In the genomic region with DNA sequence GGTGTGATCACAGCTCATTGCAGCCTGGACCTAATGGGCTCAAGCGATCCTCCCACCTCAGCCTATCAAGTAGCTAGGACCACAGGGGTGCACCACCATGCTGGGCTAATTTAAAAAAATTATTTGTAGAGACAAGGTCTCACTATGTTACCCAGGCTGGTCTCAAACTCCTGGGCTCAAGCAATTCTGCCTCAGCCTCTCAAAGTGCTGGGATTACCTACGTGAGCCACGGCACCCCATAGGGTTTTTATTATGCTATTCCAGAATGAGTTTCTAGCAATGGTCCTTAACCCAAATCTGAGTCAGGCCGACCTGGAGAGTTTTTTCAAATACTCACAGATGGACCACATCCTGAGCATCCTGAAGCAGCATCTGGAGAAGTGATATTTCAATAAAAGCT, we compare ENCODE assay signal across 2 cellular contexts.
TF ChIP-seq lines count a peak whose summit lies in the region.

No MANE protein-coding gene starts in this region.

TF ChIP-seq in GM23338, 12 proteins besides CTCF, POLR2A, EP300 and RAD21:
- TF ChIP-seq, protein P1, sequence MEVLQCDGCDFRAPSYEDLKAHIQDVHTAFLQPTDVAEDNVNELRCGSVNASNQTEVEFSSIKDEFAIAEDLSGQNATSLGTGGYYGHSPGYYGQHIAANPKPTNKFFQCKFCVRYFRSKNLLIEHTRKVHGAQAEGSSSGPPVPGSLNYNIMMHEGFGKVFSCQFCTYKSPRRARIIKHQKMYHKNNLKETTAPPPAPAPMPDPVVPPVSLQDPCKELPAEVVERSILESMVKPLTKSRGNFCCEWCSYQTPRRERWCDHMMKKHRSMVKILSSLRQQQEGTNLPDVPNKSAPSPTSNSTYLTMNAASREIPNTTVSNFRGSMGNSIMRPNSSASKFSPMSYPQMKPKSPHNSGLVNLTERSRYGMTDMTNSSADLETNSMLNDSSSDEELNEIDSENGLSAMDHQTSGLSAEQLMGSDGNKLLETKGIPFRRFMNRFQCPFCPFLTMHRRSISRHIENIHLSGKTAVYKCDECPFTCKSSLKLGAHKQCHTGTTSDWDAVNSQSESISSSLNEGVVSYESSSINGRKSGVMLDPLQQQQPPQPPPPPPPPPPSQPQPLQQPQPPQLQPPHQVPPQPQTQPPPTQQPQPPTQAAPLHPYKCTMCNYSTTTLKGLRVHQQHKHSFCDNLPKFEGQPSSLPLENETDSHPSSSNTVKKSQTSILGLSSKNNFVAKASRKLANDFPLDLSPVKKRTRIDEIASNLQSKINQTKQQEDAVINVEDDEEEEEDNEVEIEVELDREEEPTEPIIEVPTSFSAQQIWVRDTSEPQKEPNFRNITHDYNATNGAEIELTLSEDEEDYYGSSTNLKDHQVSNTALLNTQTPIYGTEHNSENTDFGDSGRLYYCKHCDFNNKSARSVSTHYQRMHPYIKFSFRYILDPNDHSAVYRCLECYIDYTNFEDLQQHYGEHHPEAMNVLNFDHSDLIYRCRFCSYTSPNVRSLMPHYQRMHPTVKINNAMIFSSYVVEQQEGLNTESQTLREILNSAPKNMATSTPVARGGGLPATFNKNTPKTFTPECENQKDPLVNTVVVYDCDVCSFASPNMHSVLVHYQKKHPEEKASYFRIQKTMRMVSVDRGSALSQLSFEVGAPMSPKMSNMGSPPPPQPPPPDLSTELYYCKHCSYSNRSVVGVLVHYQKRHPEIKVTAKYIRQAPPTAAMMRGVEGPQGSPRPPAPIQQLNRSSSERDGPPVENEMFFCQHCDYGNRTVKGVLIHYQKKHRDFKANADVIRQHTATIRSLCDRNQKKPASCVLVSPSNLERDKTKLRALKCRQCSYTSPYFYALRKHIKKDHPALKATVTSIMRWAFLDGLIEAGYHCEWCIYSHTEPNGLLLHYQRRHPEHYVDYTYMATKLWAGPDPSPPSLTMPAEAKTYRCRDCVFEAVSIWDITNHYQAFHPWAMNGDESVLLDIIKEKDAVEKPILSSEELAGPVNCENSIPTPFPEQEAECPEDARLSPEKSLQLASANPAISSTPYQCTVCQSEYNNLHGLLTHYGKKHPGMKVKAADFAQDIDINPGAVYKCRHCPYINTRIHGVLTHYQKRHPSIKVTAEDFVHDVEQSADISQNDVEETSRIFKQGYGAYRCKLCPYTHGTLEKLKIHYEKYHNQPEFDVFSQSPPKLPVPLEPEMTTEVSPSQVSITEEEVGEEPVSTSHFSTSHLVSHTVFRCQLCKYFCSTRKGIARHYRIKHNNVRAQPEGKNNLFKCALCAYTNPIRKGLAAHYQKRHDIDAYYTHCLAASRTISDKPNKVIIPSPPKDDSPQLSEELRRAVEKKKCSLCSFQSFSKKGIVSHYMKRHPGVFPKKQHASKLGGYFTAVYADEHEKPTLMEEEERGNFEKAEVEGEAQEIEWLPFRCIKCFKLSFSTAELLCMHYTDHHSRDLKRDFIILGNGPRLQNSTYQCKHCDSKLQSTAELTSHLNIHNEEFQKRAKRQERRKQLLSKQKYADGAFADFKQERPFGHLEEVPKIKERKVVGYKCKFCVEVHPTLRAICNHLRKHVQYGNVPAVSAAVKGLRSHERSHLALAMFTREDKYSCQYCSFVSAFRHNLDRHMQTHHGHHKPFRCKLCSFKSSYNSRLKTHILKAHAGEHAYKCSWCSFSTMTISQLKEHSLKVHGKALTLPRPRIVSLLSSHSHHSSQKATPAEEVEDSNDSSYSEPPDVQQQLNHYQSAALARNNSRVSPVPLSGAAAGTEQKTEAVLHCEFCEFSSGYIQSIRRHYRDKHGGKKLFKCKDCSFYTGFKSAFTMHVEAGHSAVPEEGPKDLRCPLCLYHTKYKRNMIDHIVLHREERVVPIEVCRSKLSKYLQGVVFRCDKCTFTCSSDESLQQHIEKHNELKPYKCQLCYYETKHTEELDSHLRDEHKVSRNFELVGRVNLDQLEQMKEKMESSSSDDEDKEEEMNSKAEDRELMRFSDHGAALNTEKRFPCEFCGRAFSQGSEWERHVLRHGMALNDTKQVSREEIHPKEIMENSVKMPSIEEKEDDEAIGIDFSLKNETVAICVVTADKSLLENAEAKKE (CRISPR knock-in tag; IDR thresholded peaks at IDR 0.05) = 0 out of 2 replicates have a peak, but pooled peaks have one; percentile 24
- no peak for TF ChIP-seq EZH2 (IDR thresholded peaks at IDR 0.05; ENCODE audit: low read depth, unreplicated experiment)

TF ChIP-seq in WTC11, 78 proteins besides CTCF, POLR2A, EP300 and RAD21 (continued from another document):
- TF ChIP-seq, protein P2, sequence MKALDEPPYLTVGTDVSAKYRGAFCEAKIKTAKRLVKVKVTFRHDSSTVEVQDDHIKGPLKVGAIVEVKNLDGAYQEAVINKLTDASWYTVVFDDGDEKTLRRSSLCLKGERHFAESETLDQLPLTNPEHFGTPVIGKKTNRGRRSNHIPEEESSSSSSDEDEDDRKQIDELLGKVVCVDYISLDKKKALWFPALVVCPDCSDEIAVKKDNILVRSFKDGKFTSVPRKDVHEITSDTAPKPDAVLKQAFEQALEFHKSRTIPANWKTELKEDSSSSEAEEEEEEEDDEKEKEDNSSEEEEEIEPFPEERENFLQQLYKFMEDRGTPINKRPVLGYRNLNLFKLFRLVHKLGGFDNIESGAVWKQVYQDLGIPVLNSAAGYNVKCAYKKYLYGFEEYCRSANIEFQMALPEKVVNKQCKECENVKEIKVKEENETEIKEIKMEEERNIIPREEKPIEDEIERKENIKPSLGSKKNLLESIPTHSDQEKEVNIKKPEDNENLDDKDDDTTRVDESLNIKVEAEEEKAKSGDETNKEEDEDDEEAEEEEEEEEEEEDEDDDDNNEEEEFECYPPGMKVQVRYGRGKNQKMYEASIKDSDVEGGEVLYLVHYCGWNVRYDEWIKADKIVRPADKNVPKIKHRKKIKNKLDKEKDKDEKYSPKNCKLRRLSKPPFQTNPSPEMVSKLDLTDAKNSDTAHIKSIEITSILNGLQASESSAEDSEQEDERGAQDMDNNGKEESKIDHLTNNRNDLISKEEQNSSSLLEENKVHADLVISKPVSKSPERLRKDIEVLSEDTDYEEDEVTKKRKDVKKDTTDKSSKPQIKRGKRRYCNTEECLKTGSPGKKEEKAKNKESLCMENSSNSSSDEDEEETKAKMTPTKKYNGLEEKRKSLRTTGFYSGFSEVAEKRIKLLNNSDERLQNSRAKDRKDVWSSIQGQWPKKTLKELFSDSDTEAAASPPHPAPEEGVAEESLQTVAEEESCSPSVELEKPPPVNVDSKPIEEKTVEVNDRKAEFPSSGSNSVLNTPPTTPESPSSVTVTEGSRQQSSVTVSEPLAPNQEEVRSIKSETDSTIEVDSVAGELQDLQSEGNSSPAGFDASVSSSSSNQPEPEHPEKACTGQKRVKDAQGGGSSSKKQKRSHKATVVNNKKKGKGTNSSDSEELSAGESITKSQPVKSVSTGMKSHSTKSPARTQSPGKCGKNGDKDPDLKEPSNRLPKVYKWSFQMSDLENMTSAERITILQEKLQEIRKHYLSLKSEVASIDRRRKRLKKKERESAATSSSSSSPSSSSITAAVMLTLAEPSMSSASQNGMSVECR (CRISPR knock-in tag; IDR thresholded peaks at IDR 0.05; ENCODE audit: borderline replicate concordance) = no peak
- no peak for TF ChIP-seq SMAD4 (CRISPR knock-in tag; IDR thresholded peaks at IDR 0.05)
- no peak for TF ChIP-seq TP53 (CRISPR knock-in tag; IDR thresholded peaks at IDR 0.05)
- TF ChIP-seq ATF1 (CRISPR knock-in tag; IDR thresholded peaks at IDR 0.05) = no peak
- TF ChIP-seq, protein P3, sequence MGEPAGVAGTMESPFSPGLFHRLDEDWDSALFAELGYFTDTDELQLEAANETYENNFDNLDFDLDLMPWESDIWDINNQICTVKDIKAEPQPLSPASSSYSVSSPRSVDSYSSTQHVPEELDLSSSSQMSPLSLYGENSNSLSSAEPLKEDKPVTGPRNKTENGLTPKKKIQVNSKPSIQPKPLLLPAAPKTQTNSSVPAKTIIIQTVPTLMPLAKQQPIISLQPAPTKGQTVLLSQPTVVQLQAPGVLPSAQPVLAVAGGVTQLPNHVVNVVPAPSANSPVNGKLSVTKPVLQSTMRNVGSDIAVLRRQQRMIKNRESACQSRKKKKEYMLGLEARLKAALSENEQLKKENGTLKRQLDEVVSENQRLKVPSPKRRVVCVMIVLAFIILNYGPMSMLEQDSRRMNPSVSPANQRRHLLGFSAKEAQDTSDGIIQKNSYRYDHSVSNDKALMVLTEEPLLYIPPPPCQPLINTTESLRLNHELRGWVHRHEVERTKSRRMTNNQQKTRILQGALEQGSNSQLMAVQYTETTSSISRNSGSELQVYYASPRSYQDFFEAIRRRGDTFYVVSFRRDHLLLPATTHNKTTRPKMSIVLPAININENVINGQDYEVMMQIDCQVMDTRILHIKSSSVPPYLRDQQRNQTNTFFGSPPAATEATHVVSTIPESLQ (CRISPR knock-in tag; IDR thresholded peaks at IDR 0.05) = no peak
- TF ChIP-seq, protein P4, sequence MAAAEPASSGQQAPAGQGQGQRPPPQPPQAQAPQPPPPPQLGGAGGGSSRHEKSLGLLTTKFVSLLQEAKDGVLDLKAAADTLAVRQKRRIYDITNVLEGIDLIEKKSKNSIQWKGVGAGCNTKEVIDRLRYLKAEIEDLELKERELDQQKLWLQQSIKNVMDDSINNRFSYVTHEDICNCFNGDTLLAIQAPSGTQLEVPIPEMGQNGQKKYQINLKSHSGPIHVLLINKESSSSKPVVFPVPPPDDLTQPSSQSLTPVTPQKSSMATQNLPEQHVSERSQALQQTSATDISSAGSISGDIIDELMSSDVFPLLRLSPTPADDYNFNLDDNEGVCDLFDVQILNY (CRISPR knock-in tag; IDR thresholded peaks at IDR 0.05) = no peak
- TF ChIP-seq ELF4 (CRISPR knock-in tag; IDR thresholded peaks at IDR 0.05; ENCODE audit: low read depth) = no peak
- no peak for TF ChIP-seq KAT7 (CRISPR knock-in tag; IDR thresholded peaks at IDR 0.05; ENCODE audit: borderline replicate concordance)
- no peak for TF ChIP-seq FOXJ3 (CRISPR knock-in tag; IDR thresholded peaks at IDR 0.05; ENCODE audit: borderline replicate concordance)
